Comparison of ENCODE assay signal across 1 cellular context in genomic region chr7:133253522-133253882, GRCh38.
TF ChIP-seq lines count a peak whose summit lies in the region.

No MANE protein-coding gene starts in this region.

TF ChIP-seq in HEK293, 187 proteins besides CTCF, POLR2A, EP300 and RAD21 (continued from another document):
- peak; percentile 10; the same call in 1 of the 2 replicates for TF ChIP-seq ZNF335 (tag by site-specific recombination; conservative IDR thresholded peaks at IDR 0.05)
- TF ChIP-seq ZBTB17 (tag by site-specific recombination; IDR thresholded peaks at IDR 0.05) = peak; percentile 65
